In the genomic region with DNA sequence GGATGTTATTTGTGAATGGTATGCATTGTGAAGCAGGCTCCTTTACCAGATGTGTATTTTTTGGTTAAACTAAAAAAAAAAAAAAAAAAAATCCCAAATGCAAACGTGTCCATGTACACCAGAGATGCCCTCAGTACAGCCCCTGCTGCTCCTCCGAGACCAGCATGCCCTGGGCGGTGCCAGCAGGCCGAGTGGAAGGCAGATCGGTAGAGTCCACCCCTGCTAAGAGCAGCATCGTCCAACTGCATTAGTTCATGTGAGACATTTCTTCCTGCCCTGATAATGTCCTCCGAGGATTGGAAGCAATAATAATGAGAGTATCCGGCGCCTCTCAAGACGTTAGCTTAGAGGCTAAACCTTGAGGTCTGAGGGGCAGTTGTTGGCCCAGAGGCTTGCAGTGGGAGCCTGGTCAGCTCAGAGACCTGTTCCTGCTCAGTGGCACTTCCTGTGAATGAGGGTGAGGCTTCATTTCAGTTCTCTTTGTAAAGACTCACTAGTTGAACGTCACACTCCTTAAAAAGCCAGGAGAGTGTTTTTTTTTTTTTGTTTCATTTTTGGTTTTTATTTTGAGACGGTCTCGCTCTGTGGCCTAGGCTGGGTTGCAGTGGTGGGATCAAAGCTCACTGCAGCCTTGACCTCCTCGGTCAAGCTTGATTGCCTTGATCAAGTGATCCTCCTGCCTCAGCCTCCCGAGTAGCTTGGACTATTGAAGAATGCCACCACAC, we compare ENCODE assay signal across 9 cellular contexts. TPM values are rescaled to one million over a fixed set of nuclear protein-coding genes. Genes with fewer than 3 reads are reported as not detected.
DNase-seq lines count a peak whose midpoint lies in the region; ATAC-seq and TF ChIP-seq lines count a peak whose summit lies in the region.
"Had no signal": no experiment of that assay in that cellular context is flagged by ENCODE, and none has a peak within 500 bp of the region (broad histone marks: within the 10 kb centered on the region; RNA-seq: fewer than 3 reads in every experiment).

No MANE protein-coding gene starts in this region.

- peaks cover 0 to 19% (median 5%) of the 10 kb centered on the region in 3 donors for H3K4me1 ChIP-seq in gastroesophageal sphincter

- 83 to 88% methylated on average over 6 to 10 of the region's 15 CpGs for WGBS in gastroesophageal sphincter (ENCODE audit: low coverage in 1 of 2), 2 donors

- ATAC-seq in HG03439 (IDR thresholded peaks at IDR 0.05; ENCODE audit: unreplicated experiment) (peak; percentile 54), left lobe of liver (peak; percentile 30), gastroesophageal sphincter (no peak)

- peak; percentile 15 for TF ChIP-seq POLR2A in GM15510 (IDR thresholded peaks at IDR 0.05; ENCODE audit: borderline replicate concordance, extremely low read depth, insufficient read length)
- no peak for TF ChIP-seq POLR2A in gastroesophageal sphincter (IDR thresholded peaks at IDR 0.05)

- no peak for TF ChIP-seq EP300 in gastroesophageal sphincter (IDR thresholded peaks at IDR 0.05)

- H3K4me3 ChIP-seq in gastroesophageal sphincter (no peak overlapping the region), foreskin fibroblast (ENCODE audit: low read depth in 1 of 2, low read length in 2 of 2) (no peak overlapping the region)
- H3K4me3 ChIP-seq: heart right ventricle had no signal

- H3K27me3 ChIP-seq in gastroesophageal sphincter: no peaks in the 10 kb centered on the region
- H3K27me3 ChIP-seq: heart right ventricle had no signal

- peak; percentile 73 for DNase-seq in GM20000 (ENCODE audit: low spot score)
- no peak for DNase-seq in left lobe of liver (ENCODE audit: low spot score)
- no peak for DNase-seq in foreskin fibroblast
- no peak for DNase-seq in inferior parietal cortex (ENCODE audit: extremely low spot score)
- no peak for DNase-seq in NCI-H510A (lab: John Stamatoyannopoulos, UW)
- DNase-seq: heart right ventricle had no signal

- TF ChIP-seq CTCF in GM20000 (IDR thresholded peaks at IDR 0.05; ENCODE audit: extremely low read depth, missing control alignments) (no peak), gastroesophageal sphincter (IDR thresholded peaks at IDR 0.05) (no peak), foreskin fibroblast (IDR thresholded peaks at IDR 0.05; ENCODE audit: low read depth, low read length) (no peak)

- H3K36me3 ChIP-seq in gastroesophageal sphincter: peaks cover 0 to 43% of the 10 kb centered on the region in 2 donors

- H3K27ac ChIP-seq in gastroesophageal sphincter: no peak overlapping the region

- no peaks in the 10 kb centered on the region for H3K9me3 ChIP-seq in gastroesophageal sphincter
- H3K9me3 ChIP-seq: heart right ventricle had no signal

RNA-seq across cellular contexts. Expression of a gene that starts 5.6 kb away (rescaled TPM):
- total RNA-seq in left lobe of liver (8.1 TPM), gastroesophageal sphincter (10 to 100 TPM; 28.1 to 49.8 (median 41.5) TPM)
